1 cellular context compared by ENCODE assay signal in genomic region chr1:231590453-231591198, GRCh38.
TF ChIP-seq lines count a peak whose summit lies in the region.

No MANE protein-coding gene starts in this region.

TF ChIP-seq in WTC11, 78 proteins besides CTCF, POLR2A, EP300 and RAD21 (continued from another document):
- no peak for TF ChIP-seq USF1 (CRISPR knock-in tag; IDR thresholded peaks at IDR 0.05)
- no peak for TF ChIP-seq ZNF281 (CRISPR knock-in tag; IDR thresholded peaks at IDR 0.05)
- TF ChIP-seq ZNF416 (CRISPR knock-in tag; IDR thresholded peaks at IDR 0.05): no peak
- no peak for TF ChIP-seq E2F1 (CRISPR knock-in tag; IDR thresholded peaks at IDR 0.05)
- TF ChIP-seq ZMAT4 (CRISPR knock-in tag; IDR thresholded peaks at IDR 0.05): no peak
- TF ChIP-seq ZSCAN18 (CRISPR knock-in tag; IDR thresholded peaks at IDR 0.05): no peak
